Comparison of ENCODE assay signal across 1 cellular context in the genomic region with DNA sequence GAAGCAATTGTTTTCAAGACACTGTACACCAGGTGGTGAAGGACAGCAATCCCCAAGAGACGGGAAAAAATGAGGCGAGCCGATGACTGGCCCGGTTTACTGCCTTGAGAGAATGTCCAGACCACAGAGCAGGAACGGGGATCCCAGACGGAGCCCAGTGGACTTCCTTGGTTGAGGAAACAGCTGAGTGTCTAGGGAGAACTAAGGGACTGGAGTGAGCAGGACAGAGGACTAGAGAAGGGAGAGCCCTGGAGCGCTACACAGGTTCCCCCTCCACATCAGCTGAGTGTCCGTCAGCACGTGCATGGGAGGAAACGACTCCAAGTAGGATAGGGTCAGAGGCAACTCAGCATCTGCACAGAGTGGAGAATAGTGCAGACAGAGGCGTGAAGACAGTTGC.
TF ChIP-seq lines count a peak whose summit lies in the region.

No MANE protein-coding gene starts in this region.

TF ChIP-seq in GM23338, 12 proteins besides CTCF, POLR2A, EP300 and RAD21 (continued from another document):
- TF ChIP-seq, protein P1, sequence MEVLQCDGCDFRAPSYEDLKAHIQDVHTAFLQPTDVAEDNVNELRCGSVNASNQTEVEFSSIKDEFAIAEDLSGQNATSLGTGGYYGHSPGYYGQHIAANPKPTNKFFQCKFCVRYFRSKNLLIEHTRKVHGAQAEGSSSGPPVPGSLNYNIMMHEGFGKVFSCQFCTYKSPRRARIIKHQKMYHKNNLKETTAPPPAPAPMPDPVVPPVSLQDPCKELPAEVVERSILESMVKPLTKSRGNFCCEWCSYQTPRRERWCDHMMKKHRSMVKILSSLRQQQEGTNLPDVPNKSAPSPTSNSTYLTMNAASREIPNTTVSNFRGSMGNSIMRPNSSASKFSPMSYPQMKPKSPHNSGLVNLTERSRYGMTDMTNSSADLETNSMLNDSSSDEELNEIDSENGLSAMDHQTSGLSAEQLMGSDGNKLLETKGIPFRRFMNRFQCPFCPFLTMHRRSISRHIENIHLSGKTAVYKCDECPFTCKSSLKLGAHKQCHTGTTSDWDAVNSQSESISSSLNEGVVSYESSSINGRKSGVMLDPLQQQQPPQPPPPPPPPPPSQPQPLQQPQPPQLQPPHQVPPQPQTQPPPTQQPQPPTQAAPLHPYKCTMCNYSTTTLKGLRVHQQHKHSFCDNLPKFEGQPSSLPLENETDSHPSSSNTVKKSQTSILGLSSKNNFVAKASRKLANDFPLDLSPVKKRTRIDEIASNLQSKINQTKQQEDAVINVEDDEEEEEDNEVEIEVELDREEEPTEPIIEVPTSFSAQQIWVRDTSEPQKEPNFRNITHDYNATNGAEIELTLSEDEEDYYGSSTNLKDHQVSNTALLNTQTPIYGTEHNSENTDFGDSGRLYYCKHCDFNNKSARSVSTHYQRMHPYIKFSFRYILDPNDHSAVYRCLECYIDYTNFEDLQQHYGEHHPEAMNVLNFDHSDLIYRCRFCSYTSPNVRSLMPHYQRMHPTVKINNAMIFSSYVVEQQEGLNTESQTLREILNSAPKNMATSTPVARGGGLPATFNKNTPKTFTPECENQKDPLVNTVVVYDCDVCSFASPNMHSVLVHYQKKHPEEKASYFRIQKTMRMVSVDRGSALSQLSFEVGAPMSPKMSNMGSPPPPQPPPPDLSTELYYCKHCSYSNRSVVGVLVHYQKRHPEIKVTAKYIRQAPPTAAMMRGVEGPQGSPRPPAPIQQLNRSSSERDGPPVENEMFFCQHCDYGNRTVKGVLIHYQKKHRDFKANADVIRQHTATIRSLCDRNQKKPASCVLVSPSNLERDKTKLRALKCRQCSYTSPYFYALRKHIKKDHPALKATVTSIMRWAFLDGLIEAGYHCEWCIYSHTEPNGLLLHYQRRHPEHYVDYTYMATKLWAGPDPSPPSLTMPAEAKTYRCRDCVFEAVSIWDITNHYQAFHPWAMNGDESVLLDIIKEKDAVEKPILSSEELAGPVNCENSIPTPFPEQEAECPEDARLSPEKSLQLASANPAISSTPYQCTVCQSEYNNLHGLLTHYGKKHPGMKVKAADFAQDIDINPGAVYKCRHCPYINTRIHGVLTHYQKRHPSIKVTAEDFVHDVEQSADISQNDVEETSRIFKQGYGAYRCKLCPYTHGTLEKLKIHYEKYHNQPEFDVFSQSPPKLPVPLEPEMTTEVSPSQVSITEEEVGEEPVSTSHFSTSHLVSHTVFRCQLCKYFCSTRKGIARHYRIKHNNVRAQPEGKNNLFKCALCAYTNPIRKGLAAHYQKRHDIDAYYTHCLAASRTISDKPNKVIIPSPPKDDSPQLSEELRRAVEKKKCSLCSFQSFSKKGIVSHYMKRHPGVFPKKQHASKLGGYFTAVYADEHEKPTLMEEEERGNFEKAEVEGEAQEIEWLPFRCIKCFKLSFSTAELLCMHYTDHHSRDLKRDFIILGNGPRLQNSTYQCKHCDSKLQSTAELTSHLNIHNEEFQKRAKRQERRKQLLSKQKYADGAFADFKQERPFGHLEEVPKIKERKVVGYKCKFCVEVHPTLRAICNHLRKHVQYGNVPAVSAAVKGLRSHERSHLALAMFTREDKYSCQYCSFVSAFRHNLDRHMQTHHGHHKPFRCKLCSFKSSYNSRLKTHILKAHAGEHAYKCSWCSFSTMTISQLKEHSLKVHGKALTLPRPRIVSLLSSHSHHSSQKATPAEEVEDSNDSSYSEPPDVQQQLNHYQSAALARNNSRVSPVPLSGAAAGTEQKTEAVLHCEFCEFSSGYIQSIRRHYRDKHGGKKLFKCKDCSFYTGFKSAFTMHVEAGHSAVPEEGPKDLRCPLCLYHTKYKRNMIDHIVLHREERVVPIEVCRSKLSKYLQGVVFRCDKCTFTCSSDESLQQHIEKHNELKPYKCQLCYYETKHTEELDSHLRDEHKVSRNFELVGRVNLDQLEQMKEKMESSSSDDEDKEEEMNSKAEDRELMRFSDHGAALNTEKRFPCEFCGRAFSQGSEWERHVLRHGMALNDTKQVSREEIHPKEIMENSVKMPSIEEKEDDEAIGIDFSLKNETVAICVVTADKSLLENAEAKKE (CRISPR knock-in tag; IDR thresholded peaks at IDR 0.05): no peak
- TF ChIP-seq CREB1 (CRISPR knock-in tag; IDR thresholded peaks at IDR 0.05; ENCODE audit: low read depth): no peak
- TF ChIP-seq NANOG (IDR thresholded peaks at IDR 0.05; ENCODE audit: borderline replicate concordance): no peak
- no peak for TF ChIP-seq EZH2phosphoT487 (IDR thresholded peaks at IDR 0.05; ENCODE audit: unreplicated experiment)
- TF ChIP-seq JUNB (IDR thresholded peaks at IDR 0.05; ENCODE audit: unreplicated experiment): no peak
- TF ChIP-seq, protein P2, sequence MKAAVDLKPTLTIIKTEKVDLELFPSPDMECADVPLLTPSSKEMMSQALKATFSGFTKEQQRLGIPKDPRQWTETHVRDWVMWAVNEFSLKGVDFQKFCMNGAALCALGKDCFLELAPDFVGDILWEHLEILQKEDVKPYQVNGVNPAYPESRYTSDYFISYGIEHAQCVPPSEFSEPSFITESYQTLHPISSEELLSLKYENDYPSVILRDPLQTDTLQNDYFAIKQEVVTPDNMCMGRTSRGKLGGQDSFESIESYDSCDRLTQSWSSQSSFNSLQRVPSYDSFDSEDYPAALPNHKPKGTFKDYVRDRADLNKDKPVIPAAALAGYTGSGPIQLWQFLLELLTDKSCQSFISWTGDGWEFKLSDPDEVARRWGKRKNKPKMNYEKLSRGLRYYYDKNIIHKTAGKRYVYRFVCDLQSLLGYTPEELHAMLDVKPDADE (IDR thresholded peaks at IDR 0.05): no peak
- no peak for TF ChIP-seq ZNF331 (CRISPR knock-in tag; IDR thresholded peaks at IDR 0.05; ENCODE audit: low read depth)
TF ChIP-seq in GM23338: peak in this region for 0.
